ENCODE assay signal across 25 cellular contexts in the genomic region with DNA sequence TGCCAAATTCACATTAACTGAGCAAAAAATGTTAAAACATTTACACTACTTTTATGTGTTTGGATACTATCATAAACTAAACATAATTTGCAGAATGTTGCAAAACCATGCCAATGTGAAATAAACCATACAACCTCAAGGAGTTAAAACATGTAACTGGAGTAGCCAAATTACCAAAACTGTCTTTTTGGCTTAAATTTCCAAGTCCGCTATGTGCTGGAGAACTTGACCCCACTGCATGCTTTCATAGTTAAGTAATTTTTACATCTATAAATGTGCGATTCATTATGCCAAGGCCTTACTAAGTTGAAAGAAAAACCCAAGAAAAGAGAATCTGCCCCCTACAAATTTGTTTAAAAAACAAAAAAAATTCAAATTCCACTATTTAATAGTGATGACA. TPM values are rescaled to one million over a fixed set of nuclear protein-coding genes. Genes with fewer than 3 reads are reported as not detected.
DNase-seq lines count a peak whose midpoint lies in the region; ATAC-seq, FAIRE-seq and TF ChIP-seq lines count a peak whose summit lies in the region.
"Had no signal": no experiment of that assay in that cellular context is flagged by ENCODE, and none has a peak within 500 bp of the region (broad histone marks: within the 10 kb centered on the region; RNA-seq: fewer than 3 reads in every experiment).

No MANE protein-coding gene starts in this region.

- H3K4me2 ChIP-seq in astrocyte (ENCODE audit: low read length) = no peak overlapping the region

- no peak for DNase-seq in CD4-positive, alpha-beta memory T cell
- DNase-seq in astrocyte (ENCODE audit: low read depth) (peak; percentile 50), fibroblast of villous mesenchyme (ENCODE audit: low read depth) (peak; percentile 91), thoracic aorta (ENCODE audit: low spot score) (no peak), SHP77 treated with DMSO at 0.1 percent for 48 hours (lab: John Stamatoyannopoulos, UW) (no peak), SJCRH30 (no peak)
- DNase-seq: activated CD4-positive, alpha-beta T cell treated with anti-CD3 and anti-CD28 coated beads for 48 hours; activated CD8-positive, alpha-beta memory T cell treated with anti-CD3 and anti-CD28 coated beads, Interleukin-2, amount 50 U/mL, for 48 hours; activated effector memory CD4-positive, alpha-beta T cell treated with Interleukin-2 at 50 U/mL for 16 hours; Caco-2; EL; Karpas-422; left lung; MV-4-11; NCI-H2171; NCI-H526 treated with DMSO at 0.1 percent for 48 hours; posterior cingulate gyrus; T-helper 2 cell had no signal

- H3K27me3 ChIP-seq in CD4-positive, alpha-beta memory T cell (ENCODE audit: insufficient read depth, low read length) = no peaks in the 10 kb centered on the region
- H3K27me3 ChIP-seq in astrocyte (ENCODE audit: insufficient read depth, low read length) (no peaks in the 10 kb centered on the region), thoracic aorta (replicated peaks; ENCODE audit: insufficient read depth) (no peaks in the 10 kb centered on the region), SJCRH30 (no peaks in the 10 kb centered on the region)
- H3K27me3 ChIP-seq: cardiac muscle cell, left lung had no signal

- CTCF ChIA-PET in CD4-positive, alpha-beta memory T cell (lab: Charles Lee; ENCODE audit: partially characterized antibody) = interaction anchor here (1.2 to 9.8 kb wide), 5 partner anchors 12 to 326 kb away, joined by 3 to 135 read pairs (median 6); no protein-coding TSS in a partner anchor

- no peak overlapping the region for H3K9ac ChIP-seq in astrocyte (ENCODE audit: low read length)

- no peaks in the 10 kb centered on the region for H3K27me3 Mint-ChIP-seq in CD4-positive, alpha-beta memory T cell
- no peaks in the 10 kb centered on the region for H3K27me3 Mint-ChIP-seq in astrocyte (ENCODE audit: low read depth, unreplicated experiment)
- H3K27me3 Mint-ChIP-seq: B cell; natural killer cell treated with Interleukin-12 subunit alpha and Interleukin-12 subunit beta and Interleukin-15 and Interleukin-18, amount 100 ng/mL, for 72 hours had no signal

- H3K4me3 ChIP-seq in CD4-positive, alpha-beta memory T cell (ENCODE audit: low read length in 2 of 2) = no peak overlapping the region
- H3K4me3 ChIP-seq in astrocyte (ENCODE audit: insufficient read depth, low read depth, low read length) = no peak overlapping the region
- no peak overlapping the region for H3K4me3 ChIP-seq in fibroblast of villous mesenchyme (ENCODE audit: low read depth, low read length)
- H3K4me3 ChIP-seq in thoracic aorta = peak overlapping the region; percentile 3
- no peak overlapping the region for H3K4me3 ChIP-seq in SJCRH30
- H3K4me3 ChIP-seq: cardiac muscle cell, left lung had no signal

- peak overlapping the region in 5 of 7 donors; percentile 37 to 95 (median 56) for H3K27ac Mint-ChIP-seq in CD4-positive, alpha-beta memory T cell
- H3K27ac Mint-ChIP-seq in astrocyte (ENCODE audit: unreplicated experiment) = no peak overlapping the region
- H3K27ac Mint-ChIP-seq: B cell; mesothelial cell of epicardium; stimulated activated effector memory CD8-positive, alpha-beta T cell treated with anti-CD3 and anti-CD28 coated beads, Interleukin-12 subunit alpha, Interleukin-12 subunit beta, amount 100 ng/mL, for 72 hours had no signal

- H3K4me1 Mint-ChIP-seq in CD4-positive, alpha-beta memory T cell = peaks cover 22 to 50% (median 33%) of the 10 kb centered on the region in 4 donors
- H3K4me1 Mint-ChIP-seq in astrocyte (ENCODE audit: low read depth, unreplicated experiment) = peaks cover 6% of the 10 kb centered on the region
- H3K4me1 Mint-ChIP-seq: mesothelial cell of epicardium had no signal

- peaks cover 34% of the 10 kb centered on the region for H3K4me1 ChIP-seq in CD4-positive, alpha-beta memory T cell (ENCODE audit: insufficient read depth, low read length)
- H3K4me1 ChIP-seq in astrocyte (ENCODE audit: insufficient read depth, low read length) (no peaks in the 10 kb centered on the region), thoracic aorta (ENCODE audit: control insufficient read depth in 1 of 2, low read depth in 2 of 2) (peaks cover 18 to 61% of the 10 kb centered on the region in 2 donors), SJCRH30 (0 out of 2 replicates have a peak, but pooled peaks cover 2% of the 10 kb centered on the region)

- peaks cover 38 to 55% of the 10 kb centered on the region in 2 donors for H3K36me3 Mint-ChIP-seq in CD4-positive, alpha-beta memory T cell
- peaks cover 13% of the 10 kb centered on the region for H3K36me3 Mint-ChIP-seq in astrocyte (ENCODE audit: low read depth, unreplicated experiment)

- H3K9me3 Mint-ChIP-seq in CD4-positive, alpha-beta memory T cell = no peaks in the 10 kb centered on the region
- no peaks in the 10 kb centered on the region for H3K9me3 Mint-ChIP-seq in astrocyte (ENCODE audit: unreplicated experiment)
- H3K9me3 Mint-ChIP-seq: natural killer cell treated with Interleukin-12 subunit alpha and Interleukin-12 subunit beta and Interleukin-15 and Interleukin-18, amount 100 ng/mL, for 72 hours; stimulated activated effector memory CD8-positive, alpha-beta T cell treated with anti-CD3 and anti-CD28 coated beads, Interleukin-12 subunit alpha, Interleukin-12 subunit beta, amount 100 ng/mL, for 72 hours had no signal

- POLR2A ChIA-PET in CD4-positive, alpha-beta memory T cell (lab: Charles Lee; ENCODE audit: partially characterized antibody) = interaction anchor here (1.4 to 9.4 kb wide), 6 partner anchors 8 to 344 kb away, joined by 4 to 277 read pairs (median 44); no protein-coding TSS in a partner anchor

- ATAC-seq in thoracic aorta (ENCODE audit: insufficient number of reproducible peaks, low FRiP score, low read depth) (no peak), GM21381 (IDR thresholded peaks at IDR 0.05; ENCODE audit: unreplicated experiment) (no peak)
- ATAC-seq: left lung; natural killer cell treated with Interleukin-12 subunit alpha and Interleukin-12 subunit beta and Interleukin-15 and Interleukin-18, amount 100 ng/mL, for 72 hours; stimulated activated effector memory CD8-positive, alpha-beta T cell treated with anti-CD3 and anti-CD28 coated beads, Interleukin-12 subunit alpha, Interleukin-12 subunit beta, amount 100 ng/mL, for 72 hours had no signal

- H2AFZ ChIP-seq in astrocyte (ENCODE audit: low read depth, low read length) = no peak overlapping the region

- H3K79me2 ChIP-seq in astrocyte (ENCODE audit: insufficient read depth, low read length) = no peaks in the 10 kb centered on the region

- intact Hi-C loops in CD4-positive, alpha-beta memory T cell (cut with micrococcal nuclease) = no loop called here

- FAIRE-seq in astrocyte (lab: Jason Lieb, UNC) = peak; percentile 17
- FAIRE-seq: RCC 7860 had no signal

- TF ChIP-seq CTCF in astrocyte (IDR thresholded peaks at IDR 0.05; ENCODE audit: insufficient read depth, low read depth, low read length) (no peak), fibroblast of villous mesenchyme (IDR thresholded peaks at IDR 0.05; ENCODE audit: insufficient read depth, low read depth, low read length) (no peak), thoracic aorta (IDR thresholded peaks at IDR 0.05) (no peak)

- no peaks in the 10 kb centered on the region for H3K9me3 ChIP-seq in CD4-positive, alpha-beta memory T cell (ENCODE audit: control insufficient read depth in 1 of 2, low read length in 2 of 2)
- no peaks in the 10 kb centered on the region for H3K9me3 ChIP-seq in astrocyte (ENCODE audit: insufficient read depth, low read depth, low read length)
- no peaks in the 10 kb centered on the region for H3K9me3 ChIP-seq in thoracic aorta
- H3K9me3 ChIP-seq in SJCRH30 (replicated peaks) = no peaks in the 10 kb centered on the region
- H3K9me3 ChIP-seq: Caco-2, left lung had no signal

- H3K27ac ChIP-seq in CD4-positive, alpha-beta memory T cell (ENCODE audit: low read depth, low read length) = no peak overlapping the region
- H3K27ac ChIP-seq in astrocyte (ENCODE audit: low read depth, low read length) (no peak overlapping the region), thoracic aorta (peak overlapping the region; percentile 89 to 92), SJCRH30 (no peak overlapping the region)
- H3K27ac ChIP-seq: cardiac muscle cell, left lung had no signal

- H4K20me1 ChIP-seq in astrocyte (ENCODE audit: insufficient read depth, low read length) = peaks cover 7% of the 10 kb centered on the region

- H3K36me3 ChIP-seq in CD4-positive, alpha-beta memory T cell (ENCODE audit: insufficient read depth, low read length) = no peaks in the 10 kb centered on the region
- H3K36me3 ChIP-seq in astrocyte (ENCODE audit: insufficient read depth, low read length) (peaks cover 13% of the 10 kb centered on the region), thoracic aorta (peaks cover 6% of the 10 kb centered on the region), SJCRH30 (peaks cover 62% of the 10 kb centered on the region)

- H3K4me3 Mint-ChIP-seq in CD4-positive, alpha-beta memory T cell = no peak overlapping the region
- H3K4me3 Mint-ChIP-seq in astrocyte (ENCODE audit: unreplicated experiment) = no peak overlapping the region
- H3K4me3 Mint-ChIP-seq: B cell; mesothelial cell of epicardium; natural killer cell treated with Interleukin-12 subunit alpha and Interleukin-12 subunit beta and Interleukin-15 and Interleukin-18, amount 100 ng/mL, for 72 hours; stimulated activated effector memory CD8-positive, alpha-beta T cell treated with anti-CD3 and anti-CD28 coated beads, Interleukin-12 subunit alpha, Interleukin-12 subunit beta, amount 100 ng/mL, for 72 hours had no signal

RNA-seq across cellular contexts. Expression of gene BRD7, which starts 28.2 kb away (rescaled TPM):
- total RNA-seq in CD4-positive, alpha-beta memory T cell = 10 to 100 TPM; 86.6 to 97.7 TPM
- 10 to 100 TPM; 18.1 to 67.3 TPM for polyA plus RNA-seq in CD4-positive, alpha-beta memory T cell
- 54.8 and 58.5 TPM in 2 replicates for total RNA-seq in astrocyte
- 29.0 and 31.5 TPM in 2 replicates for total RNA-seq in fibroblast of villous mesenchyme
- total RNA-seq in thoracic aorta = 10 to 100 TPM; 56.9 to 63.5 TPM
- total RNA-seq in SJCRH30 (2014; rRNA removed; shearing (Covaris generic)) = 81.6 and 86.8 TPM in 2 replicates

Comparison
In these comparisons a context has a peak if more than half of its experiments do, and no peak if none do; other contexts are left out.
1. DNase-seq: peak in astrocyte (single experiment) and fibroblast of villous mesenchyme (single experiment); none in CD4-positive, alpha-beta memory T cell (0 of 5), thoracic aorta (single experiment), SHP77 treated with DMSO at 0.1 percent for 48 hours (single experiment) and SJCRH30 (0 of 2).
2. H3K27ac ChIP-seq: peak in thoracic aorta (2 of 2); none in CD4-positive, alpha-beta memory T cell (single experiment), astrocyte (single experiment) and SJCRH30 (single experiment).